8 cellular contexts compared by ENCODE assay signal in the genomic region with DNA sequence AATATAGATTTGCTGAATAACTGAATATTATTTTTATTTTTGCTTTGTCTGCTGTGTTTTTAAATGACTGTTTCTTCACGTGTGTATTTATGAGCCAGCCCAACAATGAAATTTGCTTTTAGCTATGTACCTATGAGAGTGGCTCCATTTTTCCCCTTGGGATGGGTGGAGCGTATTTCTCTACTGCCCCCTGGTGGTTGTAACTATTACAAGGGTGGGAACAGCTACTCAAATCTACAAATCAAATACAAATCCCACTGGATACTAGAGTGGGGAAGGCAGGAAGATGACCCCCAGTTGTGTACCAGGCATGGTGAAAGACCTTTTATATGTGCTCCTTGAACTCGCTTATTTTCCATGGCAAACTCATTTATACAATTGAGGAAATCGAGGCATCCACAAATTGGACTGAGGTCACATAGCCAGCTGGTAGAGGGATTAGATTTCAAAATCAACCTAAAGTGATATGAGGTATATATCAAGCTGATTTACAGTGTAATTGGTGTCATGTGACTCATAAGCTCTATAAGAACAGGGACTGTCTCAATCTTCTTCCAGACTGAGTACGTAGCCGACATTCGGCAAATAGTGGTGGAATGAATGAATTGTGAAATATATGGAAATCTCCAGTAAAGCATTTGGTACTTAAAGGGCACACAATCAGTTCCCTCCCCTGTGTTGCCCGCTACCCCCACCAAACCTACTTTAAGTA.
DNase-seq lines count a peak whose midpoint lies in the region; ATAC-seq and TF ChIP-seq lines count a peak whose summit lies in the region.

No MANE protein-coding gene starts in this region.

- ATAC-seq in GM19043 (IDR thresholded peaks at IDR 0.05; ENCODE audit: low read depth, unreplicated experiment) (peak; percentile 73), HG03354 (IDR thresholded peaks at IDR 0.05; ENCODE audit: poor library complexity, severe bottlenecking, unreplicated experiment) (peak; percentile 59), GM19452 (IDR thresholded peaks at IDR 0.05; ENCODE audit: unreplicated experiment) (no peak)

- H3K4me3 ChIP-seq in astrocyte of the spinal cord (ENCODE audit: low read depth, low read length) = no peak overlapping the region
- H3K4me3 ChIP-seq in tibial nerve = no peak overlapping the region

- H3K9me3 ChIP-seq in tibial nerve = peaks cover 0 to 3% (median 0%) of the 10 kb centered on the region in 4 donors

- H3K27me3 ChIP-seq in tibial nerve = no peaks in the 10 kb centered on the region

- H3K27ac ChIP-seq in tibial nerve = no peak overlapping the region

- H3K36me3 ChIP-seq in tibial nerve = no peaks in the 10 kb centered on the region

- no peak for TF ChIP-seq EP300 in tibial nerve (IDR thresholded peaks at IDR 0.05)

- no peak for TF ChIP-seq POLR2A in tibial nerve (IDR thresholded peaks at IDR 0.05)

- peak; percentile 85 for TF ChIP-seq CTCF in astrocyte of the spinal cord (IDR thresholded peaks at IDR 0.05; ENCODE audit: low read depth, low read length)
- TF ChIP-seq CTCF in tibial nerve (IDR thresholded peaks at IDR 0.05) = peak; percentile 53 to 68 (median 62)

- WGBS in tibial nerve, 2 donors = 71 to 77% methylated on average over 8 of the region's 8 CpGs

- peaks cover 0 to 18% (median 0%) of the 10 kb centered on the region in 4 donors for H3K4me1 ChIP-seq in tibial nerve

- in situ Hi-C loops in astrocyte of the spinal cord (cut with HindIII; ENCODE audit: low sequenced_read_pairs) = no loop called here

- DNase-seq in D341Med (ENCODE audit: low spot score) (peak; percentile 52), NCI-H345 treated with DMSO at 0.1 percent for 48 hours (lab: John Stamatoyannopoulos, UW; ENCODE audit: unreplicated experiment) (peak; percentile 3), astrocyte of the spinal cord (ENCODE audit: low read depth, low spot score) (peak; percentile 66), iris pigment epithelial cell (ENCODE audit: low read depth) (peak; percentile 65), tibial nerve (ENCODE audit: low spot score in 2 of 2) (peak in 1 of 2 donors; percentile 27)
